ENCODE assay signal across 19 cellular contexts in the genomic region with DNA sequence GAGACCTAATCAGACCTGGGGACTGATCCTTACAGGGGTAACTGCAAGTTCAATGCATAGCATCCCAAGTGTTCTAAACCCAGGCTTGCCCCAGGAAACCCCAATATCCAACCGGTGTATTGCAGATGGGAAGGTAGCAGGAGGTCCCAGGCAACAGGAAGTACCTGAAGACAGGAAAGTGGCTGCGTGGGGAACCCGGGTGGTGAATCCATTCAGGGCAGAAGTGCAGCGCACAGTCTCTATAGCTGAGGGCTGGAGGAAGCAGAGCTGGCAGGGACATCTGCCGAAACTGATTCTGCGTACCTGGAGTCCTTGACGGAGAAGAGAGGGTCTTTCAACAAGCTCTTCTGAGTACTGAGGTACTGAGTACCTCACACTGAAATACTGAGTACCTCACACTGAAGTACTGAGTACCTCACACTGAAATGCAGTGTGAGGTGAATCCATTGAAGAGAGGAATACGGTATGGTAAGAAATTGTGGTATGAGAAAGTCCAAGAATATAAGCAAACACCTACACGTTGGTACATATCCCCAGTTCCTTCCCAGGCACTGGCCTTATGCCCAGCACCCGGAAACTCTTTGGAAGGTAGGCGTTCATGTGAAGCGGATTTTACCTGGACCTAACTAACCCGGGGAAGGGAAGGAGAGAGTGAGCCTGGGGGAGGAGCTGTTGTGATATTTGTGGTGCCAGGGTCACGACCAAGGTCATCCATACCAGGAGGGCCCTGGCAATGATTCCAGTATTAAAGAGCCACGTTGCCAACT. TPM values are rescaled to one million over a fixed set of nuclear protein-coding genes. Genes with fewer than 3 reads are reported as not detected.
A peak's percentile ranks its signal among the peaks of the same experiment; 100 is the strongest.
DNase-seq lines count a peak whose midpoint lies in the region; ATAC-seq and TF ChIP-seq lines count a peak whose summit lies in the region.
"Had no signal": no experiment of that assay in that cellular context is flagged by ENCODE, and none has a peak within 500 bp of the region (broad histone marks: within the 10 kb centered on the region; RNA-seq: fewer than 3 reads in every experiment).

No MANE protein-coding gene starts in this region.

- no CpG with 5 or more reads among the region's 15 CpGs for WGBS in neuronal stem cell (ENCODE audit: extremely low coverage in 2 of 2, insufficient read length in 2 of 2, insufficient replicate concordance in 1 of 2), 2 donors

- no peaks in the 10 kb centered on the region for H3K4me1 Mint-ChIP-seq in natural killer cell treated with Interleukin-12 subunit alpha and Interleukin-12 subunit beta and Interleukin-15 and Interleukin-18, amount 100 ng/mL, for 72 hours (ENCODE audit: low read depth in 2 of 2)
- no peaks in the 10 kb centered on the region for H3K4me1 Mint-ChIP-seq in natural killer cell

- no peak overlapping the region for H3K4me3 ChIP-seq in neuronal stem cell (ENCODE audit: low read length in 2 of 2)
- H3K4me3 ChIP-seq: A549 had no signal

- no peaks in the 10 kb centered on the region for H3K9me3 ChIP-seq in neuronal stem cell (replicated peaks in 1 of 2; ENCODE audit: control insufficient read depth in 2 of 2, insufficient read depth in 1 of 2, low read depth in 1 of 2, low read length in 2 of 2)
- H3K9me3 ChIP-seq: A549 had no signal

- no peak overlapping the region for H4K91ac ChIP-seq in neuronal stem cell (ENCODE audit: low read depth, low read length, poor library complexity)

- no peak overlapping the region for H2BK5ac ChIP-seq in neuronal stem cell (ENCODE audit: low read length)

- no peak overlapping the region for H2BK12ac ChIP-seq in neuronal stem cell (ENCODE audit: low read length)

- H3K4me2 ChIP-seq in neuronal stem cell (ENCODE audit: insufficient read depth, low read length, poor library complexity, severe bottlenecking): no peak overlapping the region
- H3K4me2 ChIP-seq: A549 had no signal

- no peak overlapping the region for H3K4me3 Mint-ChIP-seq in natural killer cell treated with Interleukin-12 subunit alpha and Interleukin-12 subunit beta and Interleukin-15 and Interleukin-18, amount 100 ng/mL, for 72 hours
- no peak overlapping the region for H3K4me3 Mint-ChIP-seq in natural killer cell
- H3K4me3 Mint-ChIP-seq: CD14-positive monocyte; CD8-positive, alpha-beta T cell; H9 had no signal

- no peak overlapping the region for H3K27ac Mint-ChIP-seq in natural killer cell treated with Interleukin-12 subunit alpha and Interleukin-12 subunit beta and Interleukin-15 and Interleukin-18, amount 100 ng/mL, for 72 hours
- H3K27ac Mint-ChIP-seq in natural killer cell: no peak overlapping the region
- H3K27ac Mint-ChIP-seq: CD14-positive monocyte; CD8-positive, alpha-beta T cell; H9 had no signal

- H4K8ac ChIP-seq in neuronal stem cell (ENCODE audit: low read depth, low read length): no peak overlapping the region

- ATAC-seq in natural killer cell treated with Interleukin-12 subunit alpha and Interleukin-12 subunit beta and Interleukin-15 and Interleukin-18, amount 100 ng/mL, for 72 hours: no peak
- no peak for ATAC-seq in natural killer cell
- ATAC-seq in esophagus mucosa: peak; percentile 15
- ATAC-seq in HG03432 (IDR thresholded peaks at IDR 0.05; ENCODE audit: unreplicated experiment): no peak
- ATAC-seq in HG03025 (IDR thresholded peaks at IDR 0.05; ENCODE audit: low FRiP score, unreplicated experiment): no peak
- ATAC-seq: A549; CD8-positive, alpha-beta T cell had no signal

- H2BK15ac ChIP-seq in neuronal stem cell (ENCODE audit: low read length): no peak overlapping the region

- H3K79me1 ChIP-seq in neuronal stem cell (ENCODE audit: low read depth, low read length): no peaks in the 10 kb centered on the region

- no peaks in the 10 kb centered on the region for H3K36me3 Mint-ChIP-seq in natural killer cell treated with Interleukin-12 subunit alpha and Interleukin-12 subunit beta and Interleukin-15 and Interleukin-18, amount 100 ng/mL, for 72 hours
- no peaks in the 10 kb centered on the region for H3K36me3 Mint-ChIP-seq in natural killer cell
- H3K36me3 Mint-ChIP-seq: CD14-positive monocyte; CD8-positive, alpha-beta T cell had no signal

- no peak overlapping the region for H3K18ac ChIP-seq in neuronal stem cell (ENCODE audit: low read length)

- H3K23ac ChIP-seq in neuronal stem cell (ENCODE audit: low read depth, low read length, poor library complexity): no peak overlapping the region

- no peak overlapping the region for H2AFZ ChIP-seq in neuronal stem cell (ENCODE audit: low read length)

- H3K9ac ChIP-seq in neuronal stem cell (ENCODE audit: low read depth, low read length, poor library complexity): no peak overlapping the region

- peaks cover 28 to 32% of the 10 kb centered on the region in 2 donors for H3K27me3 Mint-ChIP-seq in natural killer cell treated with Interleukin-12 subunit alpha and Interleukin-12 subunit beta and Interleukin-15 and Interleukin-18, amount 100 ng/mL, for 72 hours
- H3K27me3 Mint-ChIP-seq in natural killer cell (ENCODE audit: low read depth in 2 of 2): peaks cover 6 to 8% of the 10 kb centered on the region in 2 donors

- H3K4me1 ChIP-seq in neuronal stem cell (ENCODE audit: control insufficient read depth in 2 of 2, insufficient read depth in 1 of 2, low read depth in 1 of 2, low read length in 2 of 2): peaks cover 0 to 2% of the 10 kb centered on the region in 2 donors

- intact Hi-C loops in natural killer cell (cut with micrococcal nuclease) (no loop called here), posterior vena cava (cut with DNase I) (no loop called here)

- no peaks in the 10 kb centered on the region for H3K9me3 Mint-ChIP-seq in natural killer cell treated with Interleukin-12 subunit alpha and Interleukin-12 subunit beta and Interleukin-15 and Interleukin-18, amount 100 ng/mL, for 72 hours
- no peaks in the 10 kb centered on the region for H3K9me3 Mint-ChIP-seq in natural killer cell
- H3K9me3 Mint-ChIP-seq: CD8-positive, alpha-beta T cell; H9 had no signal

- peaks cover 0 to 37% (median 0%) of the 10 kb centered on the region in 3 experiments for H3K27me3 ChIP-seq in neuronal stem cell (ENCODE audit: control insufficient read depth in 3 of 3, insufficient read depth in 3 of 3, low read depth in 1 of 3, low read length in 3 of 3)

- no peak overlapping the region for H3K4ac ChIP-seq in neuronal stem cell (ENCODE audit: low read length)

- TF ChIP-seq CTCF in natural killer cell (IDR thresholded peaks at IDR 0.05): no peak

- DNase-seq in natural killer cell treated with Interleukin-12 subunit alpha and Interleukin-12 subunit beta and Interleukin-15 and Interleukin-18, amount 100 ng/mL, for 72 hours (ENCODE audit: low spot score): peak; percentile 44
- DNase-seq in natural killer cell (no peak), posterior vena cava (ENCODE audit: low spot score) (peak; percentile 62), neuronal stem cell (ENCODE audit: low spot score) (no peak)
- DNase-seq: CD8-positive, alpha-beta T cell; COR-L47; DMS153; DMS79 treated with DMSO at 0.1 percent for 48 hours; EL; GOT3; H9 had no signal

- no peak overlapping the region for H3K27ac ChIP-seq in neuronal stem cell (replicated peaks; ENCODE audit: low read length)
- H3K27ac ChIP-seq: A549, HL-60 had no signal

- no peak overlapping the region for H3K14ac ChIP-seq in neuronal stem cell (ENCODE audit: low read length)

- H2AK5ac ChIP-seq in neuronal stem cell (ENCODE audit: low read depth, low read length): no peak overlapping the region

- no peak overlapping the region for H2BK120ac ChIP-seq in neuronal stem cell (ENCODE audit: low read depth, low read length)

- no peaks in the 10 kb centered on the region for H3K36me3 ChIP-seq in neuronal stem cell (replicated peaks in 1 of 2; ENCODE audit: control insufficient read depth in 2 of 2, insufficient read depth in 2 of 2, low read length in 2 of 2)

RNA-seq across cellular contexts. Expression of gene SCN4B, which starts 20.1 kb away (rescaled TPM):
- not detected for total RNA-seq in natural killer cell treated with Interleukin-12 subunit alpha and Interleukin-12 subunit beta and Interleukin-15 and Interleukin-18, amount 100 ng/mL, for 72 hours
- total RNA-seq in natural killer cell (under 1 TPM in 1 of 3 donors, not detected in 2; 0.33 TPM), esophagus mucosa (2.5 TPM), posterior vena cava (1 to 10 TPM; 3.5 to 9.8 TPM)
- polyA plus RNA-seq in neuronal stem cell (2013, experiment 1 of 2): 1.0 TPM
- 0.97 TPM for polyA plus RNA-seq in neuronal stem cell (2013, experiment 2 of 2)
- total RNA-seq: CD8-positive, alpha-beta T cell had no signal
- polyA plus RNA-seq: CD14-positive monocyte had no signal

RNA-seq across cellular contexts. Expression of gene SCN2B, which starts 43.9 kb away (rescaled TPM):
- total RNA-seq in natural killer cell treated with Interleukin-12 subunit alpha and Interleukin-12 subunit beta and Interleukin-15 and Interleukin-18, amount 100 ng/mL, for 72 hours: not detected
- total RNA-seq in natural killer cell (not detected), esophagus mucosa (0.32 TPM), posterior vena cava (1 to 10 TPM in 1 of 2 donors, under 1 TPM in 1; 0.14 to 1.4 TPM)
- 0.14 TPM for polyA plus RNA-seq in neuronal stem cell (2013, experiment 1 of 2)
- polyA plus RNA-seq in neuronal stem cell (2013, experiment 2 of 2): 0.14 TPM
- total RNA-seq: CD8-positive, alpha-beta T cell; H9 had no signal
- polyA plus RNA-seq: A549, BJ, CD14-positive monocyte had no signal

RNA-seq across cellular contexts. Expression of gene SMIM35, which starts 45.8 kb away (rescaled TPM):
- not detected for total RNA-seq in natural killer cell treated with Interleukin-12 subunit alpha and Interleukin-12 subunit beta and Interleukin-15 and Interleukin-18, amount 100 ng/mL, for 72 hours
- under 1 TPM; 0.30 to 0.68 (median 0.33) TPM for total RNA-seq in natural killer cell
- total RNA-seq in esophagus mucosa: not detected
- not detected for total RNA-seq in posterior vena cava
- polyA plus RNA-seq in neuronal stem cell (2013, experiment 1 of 2): not detected
- not detected for polyA plus RNA-seq in neuronal stem cell (2013, experiment 2 of 2)
- total RNA-seq: H9 had no signal
- polyA plus RNA-seq: A549, AG04450, BJ had no signal

RNA-seq across cellular contexts. Expression of gene TMPRSS4, which starts 55.7 kb away (rescaled TPM):
- total RNA-seq in natural killer cell treated with Interleukin-12 subunit alpha and Interleukin-12 subunit beta and Interleukin-15 and Interleukin-18, amount 100 ng/mL, for 72 hours: under 1 TPM in 1 of 2 donors, not detected in 1; 0.19 TPM
- not detected for total RNA-seq in natural killer cell
- 208 TPM for total RNA-seq in esophagus mucosa
- not detected for total RNA-seq in posterior vena cava
- polyA plus RNA-seq in neuronal stem cell (2013, experiment 1 of 2): not detected
- polyA plus RNA-seq in neuronal stem cell (2013, experiment 2 of 2): not detected
- total RNA-seq: CD8-positive, alpha-beta T cell; H9 had no signal
- polyA plus RNA-seq: A549, AG04450, BJ, CD14-positive monocyte had no signal

Comparison
In these comparisons a context has a peak if more than half of its experiments do, and no peak if none do; other contexts are left out.
1. DNase-seq: peak in natural killer cell treated with Interleukin-12 subunit alpha and Interleukin-12 subunit beta and Interleukin-15 and Interleukin-18, amount 100 ng/mL, for 72 hours (single experiment) and posterior vena cava (single experiment); none in natural killer cell (single experiment) and neuronal stem cell (single experiment).